In the genomic region with DNA sequence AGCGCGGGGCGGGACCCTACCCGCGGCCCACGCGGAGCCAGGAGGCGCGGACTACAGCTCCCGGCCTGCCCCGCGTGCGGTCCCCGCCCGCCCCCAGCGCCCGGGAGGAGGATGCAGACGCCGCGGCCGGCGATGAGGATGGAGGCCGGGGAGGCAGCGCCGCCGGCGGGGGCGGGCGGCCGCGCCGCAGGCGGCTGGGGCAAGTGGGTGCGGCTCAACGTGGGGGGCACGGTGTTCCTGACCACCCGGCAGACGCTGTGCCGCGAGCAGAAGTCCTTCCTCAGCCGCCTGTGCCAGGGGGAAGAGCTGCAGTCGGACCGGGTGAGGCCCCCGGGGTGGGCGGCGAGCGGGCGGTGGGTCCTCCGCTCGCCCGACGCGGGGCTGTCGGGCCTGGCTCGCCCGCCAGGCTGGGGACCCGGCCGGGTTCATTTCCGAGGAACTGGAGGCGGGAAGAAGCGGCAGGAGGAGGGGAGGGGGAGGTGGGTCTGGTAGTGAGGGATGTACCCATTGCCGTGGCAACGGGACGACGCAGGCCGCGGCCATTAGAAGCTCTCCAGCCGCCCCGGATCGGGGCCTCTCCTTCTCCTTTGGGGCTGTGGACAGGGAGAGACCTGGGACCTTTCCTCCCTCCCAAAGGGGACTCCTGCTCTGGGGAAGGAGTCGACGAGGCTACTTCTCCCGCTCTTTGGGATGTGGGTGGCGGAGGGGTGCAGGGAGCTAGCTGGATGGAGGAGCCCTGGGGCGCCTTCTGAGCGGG, we compare ENCODE assay signal across 1 cellular context.
A peak's percentile ranks its signal among the peaks of the same experiment; 100 is the strongest.
TF ChIP-seq lines count a peak whose summit lies in the region.

A gene with protein sequence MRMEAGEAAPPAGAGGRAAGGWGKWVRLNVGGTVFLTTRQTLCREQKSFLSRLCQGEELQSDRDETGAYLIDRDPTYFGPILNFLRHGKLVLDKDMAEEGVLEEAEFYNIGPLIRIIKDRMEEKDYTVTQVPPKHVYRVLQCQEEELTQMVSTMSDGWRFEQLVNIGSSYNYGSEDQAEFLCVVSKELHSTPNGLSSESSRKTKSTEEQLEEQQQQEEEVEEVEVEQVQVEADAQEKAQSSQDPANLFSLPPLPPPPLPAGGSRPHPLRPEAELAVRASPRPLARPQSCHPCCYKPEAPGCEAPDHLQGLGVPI (plus strand): TSS at position 114 of the 757 bp plus-strand sequence. CDS start 19 bp downstream, at position 133.

TF ChIP-seq in H1, 55 proteins besides CTCF, POLR2A, EP300 and RAD21:
- no peak for TF ChIP-seq SAP30 (IDR thresholded peaks at IDR 0.05; ENCODE audit: insufficient read depth, insufficient replicate concordance, low read length)
- TF ChIP-seq CBX8 (IDR thresholded peaks at IDR 0.05; ENCODE audit: borderline replicate concordance, low read depth, low read length), result no peak
- TF ChIP-seq KDM4A (IDR thresholded peaks at IDR 0.05; ENCODE audit: low read depth, low read length, severe bottlenecking), result peak; percentile 82
- no peak for TF ChIP-seq CEBPB (IDR thresholded peaks at IDR 0.05; ENCODE audit: low read depth, low read length)
- TF ChIP-seq TAF1 (IDR thresholded peaks at IDR 0.05; ENCODE audit: low read depth, low read length), result 0 out of 2 replicates have a peak, but pooled peaks have one; percentile 27
- TF ChIP-seq PHF8 (conservative IDR thresholded peaks at IDR 0.05; ENCODE audit: low read depth, low read length), result peak; percentile 65
- peak; percentile 88 for TF ChIP-seq YY1 (IDR thresholded peaks at IDR 0.05; ENCODE audit: low read depth, low read length)
- TF ChIP-seq SIN3A (conservative IDR thresholded peaks at IDR 0.05 in 1 of 2, IDR thresholded peaks at IDR 0.05 in 1 of 2; ENCODE audit: low read depth in 1 of 2, low read length in 2 of 2), result peak; percentile 49 to 69; a peak in 1 of 4 replicates
- TF ChIP-seq BRCA1 (IDR thresholded peaks at IDR 0.05; ENCODE audit: low read depth, low read length), result no peak
- peak; percentile 40; the same call in 1 of the 2 replicates for TF ChIP-seq MAX (IDR thresholded peaks at IDR 0.05)
- TF ChIP-seq SRF (IDR thresholded peaks at IDR 0.05; ENCODE audit: low read depth, low read length), result no peak
